In genomic region chr2:238061310-238062202, GRCh38 we compare ENCODE assay signal across 1 cellular context.
TF ChIP-seq lines count a peak whose summit lies in the region.

No MANE protein-coding gene starts in this region.

TF ChIP-seq in HepG2, 621 proteins besides CTCF, POLR2A, EP300 and RAD21 (continued from another document and continues in another):
- TF ChIP-seq GATA4 (IDR thresholded peaks at IDR 0.05; ENCODE audit: borderline replicate concordance, low read depth) (no peak), ZNF260 (CRISPR knock-in tag; IDR thresholded peaks at IDR 0.05; ENCODE audit: borderline replicate concordance, low read depth) (no peak), KDM6A (CRISPR knock-in tag; IDR thresholded peaks at IDR 0.05; ENCODE audit: low read depth) (no peak), MEF2D (CRISPR knock-in tag; IDR thresholded peaks at IDR 0.05) (no peak), RFXANK (CRISPR knock-in tag; IDR thresholded peaks at IDR 0.05) (no peak), TIGD3 (CRISPR knock-in tag; IDR thresholded peaks at IDR 0.05; ENCODE audit: borderline replicate concordance) (no peak), SKIL (CRISPR knock-in tag; IDR thresholded peaks at IDR 0.05; ENCODE audit: borderline replicate concordance) (no peak), NR2F6 (IDR thresholded peaks at IDR 0.05) (no peak), NR2F6 (CRISPR knock-in tag; IDR thresholded peaks at IDR 0.05) (no peak), ARID4A (CRISPR knock-in tag; IDR thresholded peaks at IDR 0.05; ENCODE audit: borderline replicate concordance) (no peak), ZNF891 (CRISPR knock-in tag; IDR thresholded peaks at IDR 0.05) (no peak), PCBP2 (optimal IDR thresholded peaks at IDR 0.05; ENCODE audit: low read depth, low read length, poor library complexity, severe bottlenecking) (no peak), ZNF782 (CRISPR knock-in tag; IDR thresholded peaks at IDR 0.05; ENCODE audit: borderline replicate concordance) (no peak), MZF1 (CRISPR knock-in tag; IDR thresholded peaks at IDR 0.05; ENCODE audit: borderline replicate concordance) (no peak), KLF13 (CRISPR knock-in tag; IDR thresholded peaks at IDR 0.05) (no peak), ZEB1 (IDR thresholded peaks at IDR 0.05; ENCODE audit: insufficient replicate concordance, low read depth) (no peak), REPIN1 (CRISPR knock-in tag; IDR thresholded peaks at IDR 0.05; ENCODE audit: borderline replicate concordance, low read depth) (no peak), TFDP2 (CRISPR knock-in tag; IDR thresholded peaks at IDR 0.05) (peak; percentile 37; the same call in 1 of the 2 replicates), NCOR1 (IDR thresholded peaks at IDR 0.05; ENCODE audit: borderline replicate concordance, low read length) (no peak), PAXIP1 (CRISPR knock-in tag; conservative IDR thresholded peaks at IDR 0.05) (no peak), ZBTB37 (CRISPR knock-in tag; IDR thresholded peaks at IDR 0.05) (no peak), IRF1 (CRISPR knock-in tag; IDR thresholded peaks at IDR 0.05; ENCODE audit: low read depth) (no peak), SMC3 (IDR thresholded peaks at IDR 0.05; ENCODE audit: low read length) (no peak), ZBTB4 (CRISPR knock-in tag; IDR thresholded peaks at IDR 0.05; ENCODE audit: borderline replicate concordance) (no peak), TAF1 (CRISPR knock-in tag; IDR thresholded peaks at IDR 0.05) (no peak)
